ENCODE assay signal across 17 cellular contexts in the genomic region with DNA sequence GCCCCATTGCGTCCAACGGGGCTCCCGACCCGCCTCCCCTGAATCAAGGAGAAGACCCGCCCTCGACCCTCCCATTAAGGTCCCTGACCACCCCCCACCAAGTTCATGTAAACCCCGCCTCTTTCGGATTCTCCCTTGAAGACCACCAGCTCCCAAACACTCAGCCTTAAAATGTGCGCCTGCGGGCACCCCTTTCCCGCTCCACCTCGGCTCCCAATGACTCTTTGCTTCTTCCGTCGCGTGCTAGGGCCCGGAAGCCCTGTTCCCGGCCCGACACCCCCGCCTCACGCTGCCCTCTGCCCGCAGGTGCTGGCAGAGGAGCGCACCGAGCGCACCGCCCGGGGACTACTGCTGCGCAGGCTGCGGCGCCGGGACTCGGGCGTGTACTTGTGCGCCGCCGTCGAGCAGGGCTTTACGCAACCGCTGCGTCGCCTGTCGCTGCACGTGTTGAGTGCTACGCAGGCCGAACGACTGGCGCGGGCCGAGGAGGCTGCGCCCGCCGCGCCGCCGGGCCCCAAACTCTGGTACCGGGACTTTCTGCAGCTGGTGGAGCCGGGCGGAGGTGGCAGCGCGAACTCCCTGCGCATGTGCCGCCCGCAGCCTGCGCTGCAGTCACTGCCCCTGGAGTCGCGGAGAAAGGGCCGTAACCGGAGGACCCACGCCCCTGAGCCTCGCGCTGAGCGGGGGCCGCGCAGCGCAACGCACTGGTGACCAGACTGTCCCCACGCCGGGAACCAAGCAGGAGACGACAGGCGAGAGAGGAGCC. TPM values are rescaled to one million over a fixed set of nuclear protein-coding genes. Genes with fewer than 3 reads are reported as not detected.
DNase-seq lines count a peak whose midpoint lies in the region; ATAC-seq and TF ChIP-seq lines count a peak whose summit lies in the region.
"Had no signal": no experiment of that assay in that cellular context is flagged by ENCODE, and none has a peak within 500 bp of the region (broad histone marks: within the 10 kb centered on the region; RNA-seq: fewer than 3 reads in every experiment).

No MANE protein-coding gene starts in this region.

- no peaks in the 10 kb centered on the region for H3K4me1 ChIP-seq in HEK293 (ENCODE audit: control insufficient read depth, insufficient read depth, low read length)
- peaks cover 10 to 22% of the 10 kb centered on the region in 2 donors for H3K4me1 ChIP-seq in naive thymus-derived CD4-positive, alpha-beta T cell (ENCODE audit: control insufficient read depth in 2 of 2, insufficient read depth in 2 of 2, low read length in 2 of 2)
- H3K4me1 ChIP-seq: breast epithelium had no signal

- POLR2A ChIA-PET in CD4-positive, alpha-beta T cell (lab: Charles Lee): interaction anchor here (0.6 to 1.2 kb wide), 5 partner anchors 12 to 57 kb away, joined by 3 to 4 read pairs (median 3); a partner anchor contains a TSS
- POLR2A ChIA-PET in HEK293 (lab: Yijun Ruan, JAX): interaction anchor here (0.6 to 0.8 kb wide), 2 partner anchors 53 to 133 kb away, joined by 3 to 10 read pairs; no protein-coding TSS in a partner anchor
- POLR2A ChIA-PET in naive thymus-derived CD4-positive, alpha-beta T cell (lab: Charles Lee): no interaction called here

- H3K4me1 Mint-ChIP-seq in CD4-positive, alpha-beta T cell (ENCODE audit: low read depth): peaks cover 30% of the 10 kb centered on the region
- peaks cover 26% of the 10 kb centered on the region for H3K4me1 Mint-ChIP-seq in activated naive CD4-positive, alpha-beta T cell treated with anti-CD3 and anti-CD28 coated beads, Interleukin-2, amount 50 U/mL, for 24 hours
- peaks cover 20 to 31% (median 26%) of the 10 kb centered on the region in 7 donors for H3K4me1 Mint-ChIP-seq in naive thymus-derived CD4-positive, alpha-beta T cell

- H3K27ac ChIP-seq in CD4-positive, alpha-beta T cell (ENCODE audit: low read depth, low read length): no peak overlapping the region
- H3K27ac ChIP-seq in HEK293 (ENCODE audit: extremely low read depth, low read depth, low read length): no peak overlapping the region
- no peak overlapping the region for H3K27ac ChIP-seq in naive thymus-derived CD4-positive, alpha-beta T cell (ENCODE audit: low read depth, low read length)
- H3K27ac ChIP-seq: breast epithelium, hepatocyte, HL-60, psoas muscle, suprapubic skin had no signal

- intact Hi-C loops in CD4-positive, alpha-beta T cell (cut with DNase I, micrococcal nuclease): loop anchor here (1.0 to 10.0 kb wide), 2 partner anchors 48 to 269 kb away; no protein-coding TSS in a partner anchor
- intact Hi-C loops in naive thymus-derived CD4-positive, alpha-beta T cell (cut with micrococcal nuclease): no loop called here

- DNase-seq in CD4-positive, alpha-beta T cell: peak in 2 of 10 experiments; percentile 23 to 29
- DNase-seq in naive thymus-derived CD4-positive, alpha-beta T cell: peak in 3 of 9 donors; percentile 37 to 45 (median 43)
- DNase-seq in SKM-1 (lab: John Stamatoyannopoulos, UW; ENCODE audit: unreplicated experiment): no peak
- DNase-seq in DMS 273 (lab: John Stamatoyannopoulos, UW; ENCODE audit: unreplicated experiment): no peak
- DNase-seq in amniotic stem cell (lab: John Stamatoyannopoulos, UW): no peak
- DNase-seq in GM13976 (ENCODE audit: low spot score): no peak
- DNase-seq: Caco-2, NCI-H2171 treated with DMSO at 0.1 percent for 48 hours, psoas muscle had no signal

- no peaks in the 10 kb centered on the region for H3K9me3 Mint-ChIP-seq in CD4-positive, alpha-beta T cell
- no peaks in the 10 kb centered on the region for H3K9me3 Mint-ChIP-seq in activated naive CD4-positive, alpha-beta T cell treated with anti-CD3 and anti-CD28 coated beads, Interleukin-2, amount 50 U/mL, for 24 hours
- H3K9me3 Mint-ChIP-seq in naive thymus-derived CD4-positive, alpha-beta T cell: peaks cover 0 to 2% (median 0%) of the 10 kb centered on the region in 11 donors

- H3K27me3 Mint-ChIP-seq in CD4-positive, alpha-beta T cell: peaks cover 50% of the 10 kb centered on the region
- H3K27me3 Mint-ChIP-seq in activated naive CD4-positive, alpha-beta T cell treated with anti-CD3 and anti-CD28 coated beads, Interleukin-2, amount 50 U/mL, for 24 hours: peaks cover 19% of the 10 kb centered on the region
- peaks cover 21 to 49% (median 29%) of the 10 kb centered on the region in 5 donors for H3K27me3 Mint-ChIP-seq in naive thymus-derived CD4-positive, alpha-beta T cell

- H3K36me3 ChIP-seq in HEK293 (ENCODE audit: control insufficient read depth in 2 of 2, insufficient read depth in 1 of 2, low read length in 2 of 2): no peaks in the 10 kb centered on the region
- H3K36me3 ChIP-seq in naive thymus-derived CD4-positive, alpha-beta T cell (ENCODE audit: control insufficient read depth in 2 of 3, insufficient read depth in 3 of 3, low read length in 3 of 3): no peaks in the 10 kb centered on the region
- H3K36me3 ChIP-seq: breast epithelium, suprapubic skin had no signal

- H3K27ac Mint-ChIP-seq in CD4-positive, alpha-beta T cell: no peak overlapping the region
- H3K27ac Mint-ChIP-seq in activated naive CD4-positive, alpha-beta T cell treated with anti-CD3 and anti-CD28 coated beads, Interleukin-2, amount 50 U/mL, for 24 hours: no peak overlapping the region
- peak overlapping the region in 1 of 9 donors; percentile 23 for H3K27ac Mint-ChIP-seq in naive thymus-derived CD4-positive, alpha-beta T cell

- ATAC-seq in CD4-positive, alpha-beta T cell (ENCODE audit: poor library complexity): peak; percentile 48
- ATAC-seq in naive thymus-derived CD4-positive, alpha-beta T cell: peak; percentile 22
- ATAC-seq: Panc1, psoas muscle had no signal

- CTCF ChIA-PET in CD4-positive, alpha-beta T cell (lab: Charles Lee): interaction anchor here (0.8 to 2.6 kb wide), 2 partner anchors 16 to 82 kb away, joined by 3 to 11 read pairs; a partner anchor contains a TSS
- CTCF ChIA-PET in HEK293 (lab: Yijun Ruan, JAX): interaction anchor here (0.6 to 3.9 kb wide), 3 partner anchors 48 to 123 kb away, joined by 3 to 21 read pairs (median 18); a partner anchor contains a TSS
- CTCF ChIA-PET in naive thymus-derived CD4-positive, alpha-beta T cell (lab: Charles Lee): interaction anchor here (1.7 kb wide), 1 partner anchor 82 kb away, joined by 7 read pairs; no protein-coding TSS in a partner anchor

- TF ChIP-seq CTCF in CD4-positive, alpha-beta T cell (IDR thresholded peaks at IDR 0.05): no peak
- no peak for TF ChIP-seq CTCF in HEK293 (tag by site-specific recombination; IDR thresholded peaks at IDR 0.05)
- TF ChIP-seq CTCF in GM13976 (IDR thresholded peaks at IDR 0.05; ENCODE audit: borderline replicate concordance, control extremely low read depth, extremely low read depth, insufficient read depth, missing control alignments): no peak

- peaks cover 45% of the 10 kb centered on the region for H3K27me3 ChIP-seq in CD4-positive, alpha-beta T cell (ENCODE audit: control insufficient read depth, insufficient read depth, low read length)
- peaks cover 15 to 23% of the 10 kb centered on the region in 2 donors for H3K27me3 ChIP-seq in naive thymus-derived CD4-positive, alpha-beta T cell (ENCODE audit: control insufficient read depth in 2 of 2, insufficient read depth in 2 of 2, low read length in 2 of 2)
- H3K27me3 ChIP-seq: breast epithelium had no signal

- H3K4me3 ChIP-seq in HEK293 (ENCODE audit: low read depth, low read length): no peak overlapping the region
- no peak overlapping the region for H3K4me3 ChIP-seq in naive thymus-derived CD4-positive, alpha-beta T cell (ENCODE audit: low read length)
- H3K4me3 ChIP-seq: breast epithelium, hepatocyte, psoas muscle, suprapubic skin had no signal

- H3K9me3 ChIP-seq in CD4-positive, alpha-beta T cell (ENCODE audit: control insufficient read depth, low read length): no peaks in the 10 kb centered on the region
- no peaks in the 10 kb centered on the region for H3K9me3 ChIP-seq in HEK293 (ENCODE audit: control insufficient read depth, insufficient read depth, low read depth, low read length)
- H3K9me3 ChIP-seq in naive thymus-derived CD4-positive, alpha-beta T cell (ENCODE audit: control insufficient read depth in 2 of 3, low read length in 3 of 3): no peaks in the 10 kb centered on the region
- H3K9me3 ChIP-seq: breast epithelium, Caco-2, psoas muscle, suprapubic skin had no signal

- no peaks in the 10 kb centered on the region for H3K36me3 Mint-ChIP-seq in CD4-positive, alpha-beta T cell (ENCODE audit: low read depth)
- no peaks in the 10 kb centered on the region for H3K36me3 Mint-ChIP-seq in activated naive CD4-positive, alpha-beta T cell treated with anti-CD3 and anti-CD28 coated beads, Interleukin-2, amount 50 U/mL, for 24 hours
- H3K36me3 Mint-ChIP-seq in naive thymus-derived CD4-positive, alpha-beta T cell: no peaks in the 10 kb centered on the region

- in situ Hi-C loops in GM13976 (cut with MboI; ENCODE audit: low sequenced_read_pairs, unreplicated experiment): no loop called here

- H3K4me3 Mint-ChIP-seq in CD4-positive, alpha-beta T cell: peak overlapping the region; percentile 30
- peak overlapping the region; percentile 79 for H3K4me3 Mint-ChIP-seq in activated naive CD4-positive, alpha-beta T cell treated with anti-CD3 and anti-CD28 coated beads, Interleukin-2, amount 50 U/mL, for 24 hours
- H3K4me3 Mint-ChIP-seq in naive thymus-derived CD4-positive, alpha-beta T cell: peak overlapping the region; percentile 48 to 80 (median 64)

RNA-seq across cellular contexts. Expression of a gene that starts 2.7 kb away (rescaled TPM):
- total RNA-seq in CD4-positive, alpha-beta T cell: under 1 TPM in 1 of 2 experiments, not detected in 1; 0.22 TPM
- total RNA-seq in naive thymus-derived CD4-positive, alpha-beta T cell: not detected
- under 1 TPM in 1 of 2 donors, not detected in 1; 0.15 TPM for polyA plus RNA-seq in naive thymus-derived CD4-positive, alpha-beta T cell
- total RNA-seq: breast epithelium, Caco-2, epithelial cell of proximal tubule, hepatocyte had no signal
- polyA plus RNA-seq: hepatocyte had no signal

RNA-seq across cellular contexts. Expression of a gene that starts 7.2 kb away (rescaled TPM):
- 1 to 10 TPM; 1.9 to 2.0 TPM for total RNA-seq in CD4-positive, alpha-beta T cell
- total RNA-seq in naive thymus-derived CD4-positive, alpha-beta T cell: 1 to 10 TPM in 3 of 5 experiments, under 1 TPM in 2; 0.73 to 3.7 (median 1.4) TPM
- not detected for polyA plus RNA-seq in naive thymus-derived CD4-positive, alpha-beta T cell

RNA-seq across cellular contexts. Expression of a gene that starts 16.1 kb away (rescaled TPM):
- 10 to 100 TPM; 30.0 to 30.4 TPM for total RNA-seq in CD4-positive, alpha-beta T cell
- 10 to 100 TPM; 53.7 to 85.1 (median 64.7) TPM for total RNA-seq in naive thymus-derived CD4-positive, alpha-beta T cell
- 10 to 100 TPM; 57.2 to 69.7 TPM for polyA plus RNA-seq in naive thymus-derived CD4-positive, alpha-beta T cell

RNA-seq across cellular contexts. Expression of a gene that starts 23.0 kb away (rescaled TPM):
- total RNA-seq in CD4-positive, alpha-beta T cell: 1 to 10 TPM; 3.0 to 3.2 TPM
- 10 to 100 TPM in 1 of 5 experiments, 1 to 10 TPM in 4; 3.4 to 10.7 (median 4.2) TPM for total RNA-seq in naive thymus-derived CD4-positive, alpha-beta T cell
- 1 to 10 TPM; 2.3 to 3.3 TPM for polyA plus RNA-seq in naive thymus-derived CD4-positive, alpha-beta T cell

RNA-seq across cellular contexts. Expression of a gene that starts 23.0 kb away (rescaled TPM):
- 10 to 100 TPM; 47.0 to 48.8 TPM for total RNA-seq in CD4-positive, alpha-beta T cell
- 10 to 100 TPM; 30.2 to 44.9 (median 33.6) TPM for total RNA-seq in naive thymus-derived CD4-positive, alpha-beta T cell
- 10 to 100 TPM; 13.7 to 15.2 TPM for polyA plus RNA-seq in naive thymus-derived CD4-positive, alpha-beta T cell

Comparison
In these comparisons a context has a peak if more than half of its experiments do, and no peak if none do; other contexts are left out.
1. intact Hi-C loops: an anchor here in CD4-positive, alpha-beta T cell (1.0 to 10.0 kb wide); none called in naive thymus-derived CD4-positive, alpha-beta T cell.